ENCODE assay signal across 39 cellular contexts in the genomic region with DNA sequence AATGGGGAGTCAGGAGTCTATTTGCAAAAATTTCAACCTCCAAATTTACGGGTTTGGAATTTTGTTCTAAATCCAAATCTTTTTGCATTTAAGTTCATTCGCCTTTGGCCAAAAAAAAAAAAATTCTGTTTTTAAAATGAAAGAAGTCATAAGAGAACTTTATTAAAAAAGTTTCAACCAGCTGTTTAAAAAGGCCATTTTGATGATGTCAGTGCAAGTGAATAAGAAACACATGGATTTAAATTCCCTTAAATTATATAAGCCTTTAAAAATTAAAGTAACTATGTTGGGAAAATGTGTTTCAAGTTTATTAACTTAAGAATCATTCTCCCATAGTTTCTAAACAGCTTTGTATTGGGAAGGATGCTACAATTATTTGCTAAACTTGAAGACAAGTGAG.
"Had no signal": no experiment of that assay in that cellular context is flagged by ENCODE, and none has a peak within 500 bp of the region (broad histone marks: within the 10 kb centered on the region; RNA-seq: fewer than 3 reads in every experiment).

No MANE protein-coding gene starts in this region.

- DNase-seq: activated effector memory CD4-positive, alpha-beta T cell treated with anti-CD3 and anti-CD28 coated beads, Interleukin-2, amount 50 U/mL, for 16 hours; activated effector memory CD4-positive, alpha-beta T cell treated with Interleukin-2 at 50 U/mL for 16 hours; activated gamma-delta T cell; activated gamma-delta T cell treated with Interleukin-2 at 50 U/mL for 16 hours; activated naive CD4-positive, alpha-beta T cell; activated naive CD4-positive, alpha-beta T cell treated with anti-CD3 and anti-CD28 coated beads for 36 hours; activated naive CD4-positive, alpha-beta T cell treated with anti-CD3 and anti-CD28 coated beads, Interleukin-2, amount 10 ng/mL, durations not matched to agents 7 days and 5 days; activated naive CD4-positive, alpha-beta T cell treated with anti-CD3 and anti-CD28 coated beads, Interleukin-2, amount 50 U/mL, for 16 hours; activated naive CD4-positive, alpha-beta T cell treated with Interleukin-2 at 50 U/mL for 16 hours; activated naive CD8-positive, alpha-beta T cell treated with anti-CD3 and anti-CD28 coated beads for 36 hours; activated naive CD8-positive, alpha-beta T cell treated with anti-CD3 and anti-CD28 coated beads, Interleukin-2, amount 10 ng/mL, durations not matched to agents 7 days and 5 days; activated naive CD8-positive, alpha-beta T cell treated with anti-CD3 and anti-CD28 coated beads, Interleukin-2, amount 50 U/mL, for 24 hours; activated T-cell treated with anti-CD3 and anti-CD28 coated beads for 4 hours; activated T-cell treated with anti-CD3 and anti-CD28 coated beads, Interleukin-2, amount 50 U/mL, for 1 hour; activated T-cell treated with anti-CD3 and anti-CD28 coated beads, Interleukin-2, amount 50 U/mL, for 24 hours; activated T-cell treated with anti-CD3 and anti-CD28 coated beads, Interleukin-2, amount 50 U/mL, for 4 hours; activated T-cell treated with anti-CD3 and anti-CD28 coated beads, Interleukin-2, amount 50 U/mL, for 48 hours; activated T-cell treated with anti-CD3 and anti-CD28 coated beads, Interleukin-2, amount 50 U/mL, for 72 hours; adrenal gland; amniotic stem cell; amygdala; anterior cingulate cortex; aorta; body of pancreas; brain microvascular endothelial cell; caudate nucleus; central memory CD4-positive, alpha-beta T cell; cerebellar nuclear complex had no signal

- H3K36me3 ChIP-seq: adrenal gland, ascending aorta, brain microvascular endothelial cell, breast epithelium, cardiac muscle cell had no signal

- H3K4me3 Mint-ChIP-seq: activated naive CD4-positive, alpha-beta T cell treated with anti-CD3 and anti-CD28 coated beads for 36 hours; activated naive CD4-positive, alpha-beta T cell treated with anti-CD3 and anti-CD28 coated beads, Interleukin-2, amount 10 ng/mL, durations not matched to agents 7 days and 5 days; activated naive CD4-positive, alpha-beta T cell treated with anti-CD3 and anti-CD28 coated beads, Interleukin-2, amount 50 U/mL, for 24 hours; activated naive CD8-positive, alpha-beta T cell; activated naive CD8-positive, alpha-beta T cell treated with anti-CD3 and anti-CD28 coated beads for 36 hours; activated naive CD8-positive, alpha-beta T cell treated with anti-CD3 and anti-CD28 coated beads, Interleukin-2, amount 10 ng/mL, durations not matched to agents 7 days and 5 days; activated naive CD8-positive, alpha-beta T cell treated with anti-CD3 and anti-CD28 coated beads, Interleukin-2, amount 50 U/mL, for 24 hours; activated T-cell treated with anti-CD3 and anti-CD28 coated beads, Interleukin-2, amount 50 U/mL, for 24 hours; activated T-cell treated with anti-CD3 and anti-CD28 coated beads, Interleukin-2, amount 50 U/mL, for 4 hours; activated T-cell treated with anti-CD3 and anti-CD28 coated beads, Interleukin-2, amount 50 U/mL, for 72 hours; activated T-helper 1 cell treated with anti-CD3 and anti-CD28 coated beads, Interleukin-12 subunit alpha, Interleukin-12 subunit beta, Interleukin-2, Interleukin-4 antibody, amounts not matched to agents 30 ng/mL and 10 ng/mL and 1 ng/mL, durations not matched to agents 14 hours and 24 hours and 36 hours; activated T-helper 17 cell treated with anti-CD3 and anti-CD28 coated beads, Interleukin-2, amount 50 U/mL, for 72 hours; brain; central memory CD8-positive, alpha-beta T cell had no signal

- H3K4me1 ChIP-seq: adrenal gland, ascending aorta, body of pancreas, breast epithelium had no signal

- H3K9me3 ChIP-seq: adrenal gland, body of pancreas had no signal

- H3K4me3 ChIP-seq: adrenal gland, ascending aorta, body of pancreas, breast epithelium, cardiac muscle cell had no signal

- H3K9me3 Mint-ChIP-seq: activated naive CD4-positive, alpha-beta T cell treated with anti-CD3 and anti-CD28 coated beads, Interleukin-2, amount 50 U/mL, for 24 hours; activated T-helper 1 cell treated with anti-CD3 and anti-CD28 coated beads, Interleukin-12 subunit alpha, Interleukin-12 subunit beta, Interleukin-2, Interleukin-4 antibody, amounts not matched to agents 30 ng/mL and 10 ng/mL and 1 ng/mL, durations not matched to agents 14 hours and 24 hours and 36 hours; activated T-helper 17 cell treated with anti-CD3 and anti-CD28 coated beads, Interleukin-2, amount 50 U/mL, for 72 hours; activated T-helper 2 cell treated with anti-CD3 and anti-CD28 coated beads, Interferon-gamma antibody, Interleukin-2, Interleukin-4, amounts not matched to agents 10 μg/mL and 5 μg/mL and 100 μg/mL, durations not matched to agents 14 hours and 24 hours and 36 hours had no signal

- H3K27me3 ChIP-seq: adrenal gland, ascending aorta, body of pancreas, brain microvascular endothelial cell, breast epithelium, cardiac muscle cell had no signal

- H3K4me1 Mint-ChIP-seq: activated naive CD4-positive, alpha-beta T cell treated with anti-CD3 and anti-CD28 coated beads, Interleukin-2, amount 10 ng/mL, durations not matched to agents 7 days and 5 days; activated naive CD4-positive, alpha-beta T cell treated with anti-CD3 and anti-CD28 coated beads, Interleukin-2, amount 50 U/mL, for 24 hours; activated naive CD8-positive, alpha-beta T cell treated with anti-CD3 and anti-CD28 coated beads for 36 hours; activated naive CD8-positive, alpha-beta T cell treated with anti-CD3 and anti-CD28 coated beads, Interleukin-2, amount 10 ng/mL, durations not matched to agents 7 days and 5 days; activated naive CD8-positive, alpha-beta T cell treated with anti-CD3 and anti-CD28 coated beads, Interleukin-2, amount 50 U/mL, for 24 hours; activated T-helper 17 cell treated with anti-CD3 and anti-CD28 coated beads, Interleukin-2, amount 50 U/mL, for 72 hours; central memory CD8-positive, alpha-beta T cell had no signal

- H3K36me3 Mint-ChIP-seq: activated naive CD4-positive, alpha-beta T cell treated with anti-CD3 and anti-CD28 coated beads, Interleukin-2, amount 10 ng/mL, durations not matched to agents 7 days and 5 days; activated naive CD4-positive, alpha-beta T cell treated with anti-CD3 and anti-CD28 coated beads, Interleukin-2, amount 50 U/mL, for 72 hours; activated naive CD8-positive, alpha-beta T cell treated with anti-CD3 and anti-CD28 coated beads for 36 hours; activated naive CD8-positive, alpha-beta T cell treated with anti-CD3 and anti-CD28 coated beads, Interleukin-2, amount 10 ng/mL, durations not matched to agents 7 days and 5 days; brain had no signal

- H3K27ac Mint-ChIP-seq: activated naive CD4-positive, alpha-beta T cell treated with anti-CD3 and anti-CD28 coated beads for 36 hours; activated naive CD4-positive, alpha-beta T cell treated with anti-CD3 and anti-CD28 coated beads, Interleukin-2, amount 10 ng/mL, durations not matched to agents 7 days and 5 days; activated naive CD4-positive, alpha-beta T cell treated with anti-CD3 and anti-CD28 coated beads, Interleukin-2, amount 50 U/mL, for 24 hours; activated naive CD4-positive, alpha-beta T cell treated with anti-CD3 and anti-CD28 coated beads, Interleukin-2, amount 50 U/mL, for 72 hours; activated naive CD8-positive, alpha-beta T cell; activated naive CD8-positive, alpha-beta T cell treated with anti-CD3 and anti-CD28 coated beads for 36 hours; activated naive CD8-positive, alpha-beta T cell treated with anti-CD3 and anti-CD28 coated beads, Interleukin-2, amount 10 ng/mL, durations not matched to agents 7 days and 5 days; activated naive CD8-positive, alpha-beta T cell treated with anti-CD3 and anti-CD28 coated beads, Interleukin-2, amount 50 U/mL, for 24 hours; activated T-cell treated with anti-CD3 and anti-CD28 coated beads, Interleukin-2, amount 50 U/mL, for 24 hours; activated T-cell treated with anti-CD3 and anti-CD28 coated beads, Interleukin-2, amount 50 U/mL, for 72 hours; activated T-helper 1 cell treated with anti-CD3 and anti-CD28 coated beads, Interleukin-12 subunit alpha, Interleukin-12 subunit beta, Interleukin-2, Interleukin-4 antibody, amounts not matched to agents 30 ng/mL and 10 ng/mL and 1 ng/mL, durations not matched to agents 14 hours and 24 hours and 36 hours; activated T-helper 17 cell treated with anti-CD3 and anti-CD28 coated beads, Interleukin-2, amount 50 U/mL, for 72 hours; activated T-helper 2 cell treated with anti-CD3 and anti-CD28 coated beads, Interferon-gamma antibody, Interleukin-2, Interleukin-4, amounts not matched to agents 10 μg/mL and 5 μg/mL and 100 μg/mL, durations not matched to agents 14 hours and 24 hours and 36 hours; brain had no signal

- H3K27ac ChIP-seq: adrenal gland, ascending aorta, body of pancreas, brain microvascular endothelial cell, breast epithelium, cardiac muscle cell had no signal
